26 cellular contexts compared by ENCODE assay signal in genomic region chr1:225642177-225642576, GRCh38. TPM values are rescaled to one million over a fixed set of nuclear protein-coding genes. Genes with fewer than 3 reads are reported as not detected.
DNase-seq lines count a peak whose midpoint lies in the region; ATAC-seq, FAIRE-seq and TF ChIP-seq lines count a peak whose summit lies in the region.
"Had no signal": no experiment of that assay in that cellular context is flagged by ENCODE, and none has a peak within 500 bp of the region (broad histone marks: within the 10 kb centered on the region; RNA-seq: fewer than 3 reads in every experiment).

No MANE protein-coding gene starts in this region.

- no peak for TF ChIP-seq EP300 in A549 (IDR thresholded peaks at IDR 0.05)

- no peak for FAIRE-seq in A549 (lab: Jason Lieb, UNC)

- 84% methylated on average over 4 of the region's 4 CpGs for WGBS in A549 (ENCODE audit: missing lambda C conversion rate)

- TF ChIP-seq RAD21 in A549 (conservative IDR thresholded peaks at IDR 0.05 in 1 of 2, IDR thresholded peaks at IDR 0.05 in 1 of 2), result no peak

- POLR2A ChIA-PET in A549 (lab: Yijun Ruan, JAX), result no interaction called here

- no peak overlapping the region for H3K27ac ChIP-seq in A549
- H3K27ac ChIP-seq: BLaER1 treated with 17β-estradiol and CSF1 and Interleukin-3, amounts not matched to agents 10 nM and 100 nM; body of pancreas; heart right ventricle; KMS-11; lower lobe of right lung; parathyroid adenoma; PC-9; spleen; tibial nerve had no signal

- no peak overlapping the region for H3K4me2 ChIP-seq in A549
- H3K4me2 ChIP-seq: BLaER1 treated with 17β-estradiol and CSF1 and Interleukin-3, amounts not matched to agents 10 nM and 100 nM; KMS-11; PC-9 had no signal

- CTCF ChIA-PET in A549 (lab: Yijun Ruan, JAX), result interaction anchor here (0.7 to 2.2 kb wide), 3 partner anchors 35 to 1234 kb away, joined by 3 to 8 read pairs (median 4); no protein-coding TSS in a partner anchor

- ATAC-seq in A549, result peak; percentile 39 to 55
- ATAC-seq in HG02870 (IDR thresholded peaks at IDR 0.05; ENCODE audit: unreplicated experiment), result no peak
- no peak for ATAC-seq in GM18517 (IDR thresholded peaks at IDR 0.05; ENCODE audit: unreplicated experiment)
- ATAC-seq in HG03108 (IDR thresholded peaks at IDR 0.05; ENCODE audit: unreplicated experiment), result no peak
- ATAC-seq: activated CD8-positive, alpha-beta memory T cell treated with anti-CD3 and anti-CD28 coated beads, Interleukin-2, amount 10 ng/mL, durations not matched to agents 7 days and 5 days; body of pancreas; heart right ventricle; lower lobe of right lung; Right ventricle myocardium inferior had no signal

- no peak overlapping the region for H3K4me3 ChIP-seq in A549
- no peak overlapping the region for H3K4me3 ChIP-seq in fibroblast of villous mesenchyme (ENCODE audit: low read depth, low read length)
- H3K4me3 ChIP-seq: BLaER1 treated with 17β-estradiol and CSF1 and Interleukin-3, amounts not matched to agents 10 nM and 100 nM; body of pancreas; heart right ventricle; lower lobe of right lung; PC-9; spleen; tibial nerve had no signal

- DNase-seq in A549 (ENCODE audit: low read depth in 1 of 2, low spot score in 1 of 2) (peak in 1 of 2 experiments; percentile 26), H4 (ENCODE audit: low spot score) (peak; percentile 27), amniotic epithelial cell (ENCODE audit: low read depth) (peak; percentile 58), fibroblast of villous mesenchyme (ENCODE audit: low read depth) (peak; percentile 59), AG08395 (ENCODE audit: low spot score) (no peak)
- DNase-seq: ACHN; activated CD8-positive, alpha-beta memory T cell treated with anti-CD3 and anti-CD28 coated beads, Interleukin-2, amount 10 ng/mL, durations not matched to agents 7 days and 5 days; activated naive CD4-positive, alpha-beta T cell; activated T-cell treated with anti-CD3 and anti-CD28 coated beads, Interleukin-2, amount 50 U/mL, for 48 hours; body of pancreas; foreskin fibroblast; GF-D8; heart right ventricle; lower lobe of right lung; NCI-H1436; NCI-H510A treated with DMSO at 0.1 percent for 48 hours; PC-9; spleen had no signal

- peaks cover 7% of the 10 kb centered on the region; the same call in 1 of the 3 replicates for H3K9me3 ChIP-seq in A549
- H3K9me3 ChIP-seq: body of pancreas, lower lobe of right lung, tibial nerve had no signal

- no peaks in the 10 kb centered on the region; the same call in 2 of the 3 replicates for H3K4me1 ChIP-seq in A549
- H3K4me1 ChIP-seq: lower lobe of right lung, parathyroid adenoma, spleen, tibial nerve had no signal

- TF ChIP-seq POLR2A in A549 (IDR thresholded peaks at IDR 0.05; ENCODE audit: low read length), result no peak

- no peak for TF ChIP-seq CTCF in A549 (IDR thresholded peaks at IDR 0.05)
- TF ChIP-seq CTCF in fibroblast of villous mesenchyme (IDR thresholded peaks at IDR 0.05; ENCODE audit: insufficient read depth, low read depth, low read length), result no peak

TF ChIP-seq in A549, 52 proteins besides CTCF, POLR2A, EP300 and RAD21:
- TF ChIP-seq CHD2 (IDR thresholded peaks at IDR 0.05; ENCODE audit: low read length, partially characterized antibody) (no peak), USF2 (IDR thresholded peaks at IDR 0.05) (no peak), CBX2 (IDR thresholded peaks at IDR 0.05; ENCODE audit: borderline replicate concordance, low read depth) (no peak), HOXB5 (CRISPR knock-in tag; IDR thresholded peaks at IDR 0.05) (no peak), MAFK (IDR thresholded peaks at IDR 0.05; ENCODE audit: partially characterized antibody) (no peak), CBX8 (IDR thresholded peaks at IDR 0.05) (no peak), FOSB (CRISPR knock-in tag; IDR thresholded peaks at IDR 0.05) (no peak), TP53 (CRISPR knock-in tag; IDR thresholded peaks at IDR 0.05) (no peak)
- TF ChIP-seq, protein P1, sequence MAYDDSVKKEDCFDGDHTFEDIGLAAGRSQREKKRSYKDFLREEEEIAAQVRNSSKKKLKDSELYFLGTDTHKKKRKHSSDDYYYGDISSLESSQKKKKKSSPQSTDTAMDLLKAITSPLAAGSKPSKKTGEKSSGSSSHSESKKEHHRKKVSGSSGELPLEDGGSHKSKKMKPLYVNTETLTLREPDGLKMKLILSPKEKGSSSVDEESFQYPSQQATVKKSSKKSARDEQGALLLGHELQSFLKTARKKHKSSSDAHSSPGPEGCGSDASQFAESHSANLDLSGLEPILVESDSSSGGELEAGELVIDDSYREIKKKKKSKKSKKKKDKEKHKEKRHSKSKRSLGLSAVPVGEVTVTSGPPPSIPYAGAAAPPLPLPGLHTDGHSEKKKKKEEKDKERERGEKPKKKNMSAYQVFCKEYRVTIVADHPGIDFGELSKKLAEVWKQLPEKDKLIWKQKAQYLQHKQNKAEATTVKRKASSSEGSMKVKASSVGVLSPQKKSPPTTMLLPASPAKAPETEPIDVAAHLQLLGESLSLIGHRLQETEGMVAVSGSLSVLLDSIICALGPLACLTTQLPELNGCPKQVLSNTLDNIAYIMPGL (CRISPR knock-in tag; IDR thresholded peaks at IDR 0.05; ENCODE audit: borderline replicate concordance), result no peak

RNA-seq across cellular contexts. Expression of gene ENAH, which starts 10.7 kb away (rescaled TPM):
- 124 and 142 TPM in 2 replicates for polyA plus RNA-seq in A549 (2011; rRNA removed)
- polyA plus RNA-seq in A549 (2012; cell fraction: cytosol; rRNA removed), result 32.6 and 33.0 TPM in 2 replicates
- polyA plus RNA-seq in A549 (2012; cell fraction: nucleus; rRNA removed), result 19.3 and 23.0 TPM in 2 replicates
- 155 to 172 TPM (median 167 TPM) in 3 replicates for polyA plus RNA-seq in A549 (2017; fragmentation: RNase III; extraction: RNeasy Plus Mini Kit Qiagen cat#74134 plus additional on column Dnase treatment)
- polyA minus RNA-seq in A549 (2011; rRNA and poly(A)+ RNA removed), result 97.3 and 100 TPM in 2 replicates
- 89.4 and 98.0 TPM in 2 replicates for total RNA-seq in H4 (2014; rRNA removed; shearing (Covaris generic))
- total RNA-seq in fibroblast of villous mesenchyme, result 126 and 135 TPM in 2 replicates
- total RNA-seq: activated CD8-positive, alpha-beta memory T cell treated with anti-CD3 and anti-CD28 coated beads, Interleukin-2, amount 10 ng/mL, durations not matched to agents 7 days and 5 days had no signal

Comparison
In these comparisons a context has a peak if more than half of its experiments do, and no peak if none do; other contexts are left out.
1. ATAC-seq: peak in A549 (2 of 2); none in HG02870 (single experiment), GM18517 (single experiment) and HG03108 (single experiment).